Comparison of ENCODE assay signal across 20 cellular contexts in genomic region chr2:28036307-28036706, GRCh38.
DNase-seq lines count a peak whose midpoint lies in the region; ATAC-seq and TF ChIP-seq lines count a peak whose summit lies in the region.
"Had no signal": no experiment of that assay in that cellular context is flagged by ENCODE, and none has a peak within 500 bp of the region (broad histone marks: within the 10 kb centered on the region; RNA-seq: fewer than 3 reads in every experiment).

No MANE protein-coding gene starts in this region.

- 71 to 78% methylated on average over 1 of the region's 1 CpG for WGBS in heart right ventricle, 2 donors

- no peaks in the 10 kb centered on the region for H3K27me3 ChIP-seq in heart right ventricle
- H3K27me3 ChIP-seq: MG63 had no signal

- peak in 3 of 8 donors; percentile 47 to 60 (median 58) for ATAC-seq in heart right ventricle
- no peak for ATAC-seq in left cardiac atrium
- ATAC-seq: K562 had no signal

- DNase-seq in heart right ventricle (no peak), left cardiac atrium (no peak), cardiac fibroblast (ENCODE audit: low read depth in 2 of 2) (peak; percentile 9 to 22), iris pigment epithelial cell (ENCODE audit: low read depth) (peak; percentile 9), globus pallidus (ENCODE audit: low spot score) (no peak), SIG-M5 (lab: John Stamatoyannopoulos, UW) (no peak)
- no peak for DNase-seq in activated CD8-positive, alpha-beta memory T cell treated with anti-CD3 and anti-CD28 coated beads, Interleukin-2, amount 50 U/mL, for 4 hours
- no peak for DNase-seq in activated CD4-positive, alpha-beta T cell treated with anti-CD3 and anti-CD28 coated beads for 1 hour
- DNase-seq: CD4-positive, CD25-positive, alpha-beta regulatory T cell; DMS79; GOT3; MG63; NCI-H1092 treated with DMSO at 0.1 percent for 48 hours; NCI-H1694; NCI-H2107; NCI-H345; NCI-H526 treated with DMSO at 0.1 percent for 48 hours; NK-92 treated with Interleukin-12 subunit alpha and Interleukin-12 subunit beta, amount 100 ng/mL, for 24 hours had no signal

- peaks cover 0 to 45% (median 7%) of the 10 kb centered on the region in 9 donors for H3K4me1 ChIP-seq in heart right ventricle

- peak overlapping the region in 8 of 10 donors; percentile 7 to 64 (median 43) for H3K27ac ChIP-seq in heart right ventricle
- H3K27ac ChIP-seq: HL-60 had no signal

- no peaks in the 10 kb centered on the region for H3K9me3 ChIP-seq in heart right ventricle
- H3K9me3 ChIP-seq: MG63 had no signal

- TF ChIP-seq CTCF in heart right ventricle (IDR thresholded peaks at IDR 0.05) (no peak), cardiac fibroblast (IDR thresholded peaks at IDR 0.05; ENCODE audit: low read depth, low read length) (no peak)

- H3K4me3 ChIP-seq in heart right ventricle = no peak overlapping the region
- H3K4me3 ChIP-seq in cardiac fibroblast (replicated peaks in 1 of 2; ENCODE audit: low read depth in 2 of 2, low read length in 2 of 2) = no peak overlapping the region
- H3K4me3 ChIP-seq: K562, MG63 had no signal

- intact Hi-C loops in heart right ventricle (cut with DNase I) (loop anchor here in 1 of 10 donors (5.0 kb wide), 1 partner anchor 144 kb away; the partner anchor contains the start of genes BABAM2 and RBKS), left cardiac atrium (cut with DNase I) (no loop called here)

- no peaks in the 10 kb centered on the region for H3K36me3 ChIP-seq in heart right ventricle
- H3K36me3 ChIP-seq: MG63 had no signal

Comparison
In these comparisons a context has a peak if more than half of its experiments do, and no peak if none do; other contexts are left out.
1. DNase-seq: peak in cardiac fibroblast (2 of 2) and iris pigment epithelial cell (single experiment); none in heart right ventricle (0 of 2), left cardiac atrium (single experiment), activated CD8-positive, alpha-beta memory T cell treated with anti-CD3 and anti-CD28 coated beads, Interleukin-2, amount 50 U/mL, for 4 hours (single experiment), activated CD4-positive, alpha-beta T cell treated with anti-CD3 and anti-CD28 coated beads for 1 hour (single experiment), globus pallidus (single experiment) and SIG-M5 (single experiment).